In the genomic region with DNA sequence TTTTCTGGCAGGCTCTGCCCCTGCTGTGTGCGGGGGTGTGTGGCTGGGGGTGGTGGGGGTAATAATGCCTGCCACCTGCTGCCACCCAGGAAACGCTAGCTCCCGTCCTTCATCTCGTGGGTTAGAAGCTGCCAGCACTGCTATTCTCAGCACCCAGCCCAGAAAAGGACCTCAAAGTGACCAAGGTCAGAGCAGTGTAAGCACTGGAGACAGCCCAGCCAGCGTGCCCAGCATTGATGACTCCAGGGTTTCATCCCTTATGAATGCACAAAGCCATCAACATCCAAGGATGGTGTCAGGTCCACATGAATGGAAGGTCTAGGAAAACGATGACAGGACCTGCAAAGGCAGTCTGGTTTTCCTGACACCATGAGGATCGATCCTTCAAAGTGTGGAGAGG, we compare ENCODE assay signal across 4 cellular contexts. TPM values are rescaled to one million over a fixed set of nuclear protein-coding genes. Genes with fewer than 3 reads are reported as not detected.
"Had no signal": no experiment of that assay in that cellular context is flagged by ENCODE, and none has a peak within 500 bp of the region (broad histone marks: within the 10 kb centered on the region; RNA-seq: fewer than 3 reads in every experiment).

No MANE protein-coding gene starts in this region.

RNA-seq across cellular contexts. Expression of a gene that starts 55.9 kb away (rescaled TPM):
- total RNA-seq: naive thymus-derived CD8-positive, alpha-beta T cell; osteoblast; renal cortical epithelial cell had no signal
- polyA plus RNA-seq: naive thymus-derived CD8-positive, alpha-beta T cell; neural cell had no signal
